In genomic region chr5:1110260-1110929, GRCh38 we compare ENCODE assay signal across 8 cellular contexts. TPM values are rescaled to one million over a fixed set of nuclear protein-coding genes. Genes with fewer than 3 reads are reported as not detected.
DNase-seq lines count a peak whose midpoint lies in the region; ATAC-seq and TF ChIP-seq lines count a peak whose summit lies in the region.

No MANE protein-coding gene starts in this region.

- H3K9ac ChIP-seq in KMS-11, result peak overlapping the region; percentile 82; the same call in 1 of the 2 replicates

- H2AFZ ChIP-seq in ACC112 (ENCODE audit: low read length, unreplicated experiment) (no peak overlapping the region), KMS-11 (ENCODE audit: low read depth) (no peak overlapping the region)

- peak; percentile 11 for DNase-seq in choroid plexus epithelial cell (ENCODE audit: low read depth)
- no peak for DNase-seq in inferior parietal cortex (ENCODE audit: extremely low spot score)

- H3K4me1 ChIP-seq in ACC112 (ENCODE audit: control insufficient read depth, insufficient read depth, low read length, unreplicated experiment) (peaks cover 4% of the 10 kb centered on the region), KMS-11 (ENCODE audit: low read depth, poor library complexity, severe bottlenecking) (peaks cover 28% of the 10 kb centered on the region), mononuclear cell (ENCODE audit: insufficient read depth, low read length) (peaks cover 56% of the 10 kb centered on the region)

- H3K9me3 ChIP-seq in mononuclear cell (ENCODE audit: low read depth, low read length), result no peaks in the 10 kb centered on the region

- ATAC-seq in GM18511 (IDR thresholded peaks at IDR 0.05; ENCODE audit: unreplicated experiment) (no peak), GM18505 (IDR thresholded peaks at IDR 0.05; ENCODE audit: unreplicated experiment) (no peak), GM19035 (IDR thresholded peaks at IDR 0.05; ENCODE audit: unreplicated experiment) (no peak)

- H4K20me1 ChIP-seq in KMS-11 (ENCODE audit: insufficient read depth), result 0 out of 2 replicates have a peak, but pooled peaks cover 3% of the 10 kb centered on the region

- H3K79me2 ChIP-seq in ACC112 (ENCODE audit: control insufficient read depth, insufficient read depth, low read length, unreplicated experiment), result peaks cover 15% of the 10 kb centered on the region
- peaks cover 62% of the 10 kb centered on the region for H3K79me2 ChIP-seq in KMS-11 (ENCODE audit: insufficient read depth, low read depth)

- H3K4me3 ChIP-seq in ACC112 (ENCODE audit: low read depth, low read length), result peak overlapping the region; percentile 88
- no peak overlapping the region for H3K4me3 ChIP-seq in KMS-11 (IDR thresholded peaks at IDR 0.05; ENCODE audit: insufficient read depth, low read depth, low read length)
- peak overlapping the region; percentile 63 for H3K4me3 ChIP-seq in choroid plexus epithelial cell (ENCODE audit: low read depth, low read length)
- H3K4me3 ChIP-seq in mononuclear cell (ENCODE audit: low read length), result peak overlapping the region; percentile 59

- TF ChIP-seq CTCF in KMS-11 (conservative IDR thresholded peaks at IDR 0.05; ENCODE audit: low read depth, low read length) (no peak), choroid plexus epithelial cell (conservative IDR thresholded peaks at IDR 0.05; ENCODE audit: low read depth, low read length) (no peak)

- TF ChIP-seq POLR2A in GM18505 (IDR thresholded peaks at IDR 0.05; ENCODE audit: borderline replicate concordance, extremely low read depth, insufficient read depth, insufficient read length), result no peak

- peak overlapping the region; percentile 94 for H3K4me2 ChIP-seq in KMS-11

- H3K36me3 ChIP-seq in ACC112 (ENCODE audit: insufficient read depth, low read length), result no peaks in the 10 kb centered on the region
- H3K36me3 ChIP-seq in KMS-11 (ENCODE audit: insufficient read depth), result no peaks in the 10 kb centered on the region

- no peaks in the 10 kb centered on the region for H3K27me3 ChIP-seq in ACC112 (ENCODE audit: insufficient read depth, low read length)
- no peaks in the 10 kb centered on the region for H3K27me3 ChIP-seq in KMS-11 (ENCODE audit: insufficient read depth, low read depth)
- H3K27me3 ChIP-seq in mononuclear cell (ENCODE audit: insufficient read depth, low read length), result no peaks in the 10 kb centered on the region

- H3K27ac ChIP-seq in ACC112 (ENCODE audit: low read depth, low read length), result no peak overlapping the region
- no peak overlapping the region; the same call in 1 of the 2 replicates for H3K27ac ChIP-seq in KMS-11

RNA-seq across cellular contexts. Expression of gene SLC12A7, which starts 1.5 kb away (rescaled TPM):
- 13.7 TPM for total RNA-seq in mononuclear cell
